Comparison of ENCODE assay signal across 14 cellular contexts in genomic region chr10:80488539-80489066, GRCh38. TPM values are rescaled to one million over a fixed set of nuclear protein-coding genes. Genes with fewer than 3 reads are reported as not detected.
A peak's percentile ranks its signal among the peaks of the same experiment; 100 is the strongest.
DNase-seq lines count a peak whose midpoint lies in the region; ATAC-seq, FAIRE-seq and TF ChIP-seq lines count a peak whose summit lies in the region.
"Had no signal": no experiment of that assay in that cellular context is flagged by ENCODE, and none has a peak within 500 bp of the region (broad histone marks: within the 10 kb centered on the region; RNA-seq: fewer than 3 reads in every experiment).

No MANE protein-coding gene starts in this region.

- peaks cover 94% of the 10 kb centered on the region for H3K4me1 Mint-ChIP-seq in activated naive CD8-positive, alpha-beta T cell treated with anti-CD3 and anti-CD28 coated beads for 36 hours

- H3K9me3 ChIP-seq in A549 (no peaks in the 10 kb centered on the region), lower lobe of right lung (no peaks in the 10 kb centered on the region), small intestine (ENCODE audit: control insufficient read depth, low read depth) (no peaks in the 10 kb centered on the region)
- H3K9me3 ChIP-seq: colonic mucosa had no signal

- TF ChIP-seq EP300 in A549 (IDR thresholded peaks at IDR 0.05) = no peak

- DNase-seq in A549 (ENCODE audit: low read depth in 1 of 2, low spot score in 1 of 2) (no peak), EH (ENCODE audit: low read depth) (peak; percentile 21), lower lobe of right lung (no peak), NCI-H526 treated with DMSO at 0.1 percent for 48 hours (lab: John Stamatoyannopoulos, UW) (no peak), activated gamma-delta T cell (lab: John Stamatoyannopoulos, UW) (no peak), small intestine (no peak), NOMO-1 treated with dmso at 0.1 percent for 144 hours (lab: John Stamatoyannopoulos, UW; ENCODE audit: unreplicated experiment) (no peak)
- no peak for DNase-seq in activated naive CD8-positive, alpha-beta T cell treated with anti-CD3 and anti-CD28 coated beads for 36 hours
- DNase-seq: colonic mucosa; foreskin melanocyte; NCI-H1105; stimulated activated CD4-positive, alpha-beta T cell treated with anti-CD3 and anti-CD28 coated beads, Interleukin-12 subunit alpha, Interleukin-12 subunit beta, amount 100 ng/mL, for 4 hours had no signal

- WGBS in A549 (ENCODE audit: missing lambda C conversion rate) = 78% methylated on average over 6 of the region's 6 CpGs
- 77 to 85% (median 81%) methylated on average over 6 of the region's 6 CpGs for WGBS in small intestine, 3 donors

- H3K4me1 ChIP-seq in A549 (peaks cover 99% of the 10 kb centered on the region), lower lobe of right lung (peaks cover 100% of the 10 kb centered on the region), small intestine (ENCODE audit: control insufficient read depth in 2 of 2, insufficient read depth in 1 of 2, low read depth in 1 of 2, low read length in 1 of 2) (peaks cover 8 to 15% of the 10 kb centered on the region in 2 donors)

- no peak for ATAC-seq in A549
- no peak for ATAC-seq in lower lobe of right lung

- CTCF ChIA-PET in A549 (lab: Yijun Ruan, JAX) = interaction anchor here (1.0 to 1.7 kb wide), 8 partner anchors 9 to 48 kb away, joined by 3 to 7 read pairs (median 4); no protein-coding TSS in a partner anchor

- no peak for TF ChIP-seq POLR2A in A549 (IDR thresholded peaks at IDR 0.05; ENCODE audit: low read length)

- H3K36me3 ChIP-seq in lower lobe of right lung (peaks cover 37% of the 10 kb centered on the region), small intestine (ENCODE audit: control insufficient read depth in 2 of 2, insufficient read depth in 2 of 2, low read length in 2 of 2) (peaks cover 4 to 14% of the 10 kb centered on the region in 2 donors)
- H3K36me3 ChIP-seq: colonic mucosa had no signal

- intact Hi-C loops in lower lobe of right lung (cut with DNase I) = no loop called here

- peaks cover 58% of the 10 kb centered on the region for H3K36me3 Mint-ChIP-seq in activated naive CD8-positive, alpha-beta T cell treated with anti-CD3 and anti-CD28 coated beads for 36 hours

- H3K27me3 Mint-ChIP-seq in activated naive CD8-positive, alpha-beta T cell treated with anti-CD3 and anti-CD28 coated beads for 36 hours = no peaks in the 10 kb centered on the region

- TF ChIP-seq RAD21 in A549 (conservative IDR thresholded peaks at IDR 0.05 in 1 of 2, IDR thresholded peaks at IDR 0.05 in 1 of 2) = no peak

- H3K9me3 Mint-ChIP-seq in activated naive CD8-positive, alpha-beta T cell treated with anti-CD3 and anti-CD28 coated beads for 36 hours = no peaks in the 10 kb centered on the region
- H3K9me3 Mint-ChIP-seq: nephron had no signal

- H3K27me3 ChIP-seq in lower lobe of right lung (ENCODE audit: low read depth) (no peaks in the 10 kb centered on the region), small intestine (ENCODE audit: control insufficient read depth in 2 of 2, insufficient read depth in 2 of 2, low read length in 2 of 2) (no peaks in the 10 kb centered on the region)
- H3K27me3 ChIP-seq: colonic mucosa had no signal

- TF ChIP-seq CTCF in A549 (IDR thresholded peaks at IDR 0.05) (no peak), lower lobe of right lung (IDR thresholded peaks at IDR 0.05) (no peak)

- POLR2A ChIA-PET in A549 (lab: Yijun Ruan, JAX) = no interaction called here

- H3K4me3 Mint-ChIP-seq in activated naive CD8-positive, alpha-beta T cell treated with anti-CD3 and anti-CD28 coated beads for 36 hours = peak overlapping the region; percentile 29
- H3K4me3 Mint-ChIP-seq: nephron had no signal

- peak overlapping the region; percentile 16; the same call in 1 of the 3 replicates for H3K4me2 ChIP-seq in A549

- H3K4me3 ChIP-seq in A549 (no peak overlapping the region), lower lobe of right lung (no peak overlapping the region), small intestine (ENCODE audit: low read depth in 1 of 2, low read length in 2 of 2) (no peak overlapping the region)
- H3K4me3 ChIP-seq: colonic mucosa had no signal

- H3K27ac Mint-ChIP-seq in activated naive CD8-positive, alpha-beta T cell treated with anti-CD3 and anti-CD28 coated beads for 36 hours = peak overlapping the region; percentile 96
- H3K27ac Mint-ChIP-seq: nephron had no signal

- H3K27ac ChIP-seq in A549 = peak overlapping the region; percentile 35 to 90
- H3K27ac ChIP-seq in lower lobe of right lung = peak overlapping the region; percentile 76
- no peak overlapping the region for H3K27ac ChIP-seq in small intestine (ENCODE audit: low read depth in 1 of 2, low read length in 1 of 2)

- FAIRE-seq in A549 (lab: Jason Lieb, UNC) = no peak
- no peak for FAIRE-seq in small intestine (lab: Jason Lieb, UNC)
- FAIRE-seq: keratinocyte had no signal

TF ChIP-seq in A549, 52 proteins besides CTCF, POLR2A, EP300 and RAD21:
- TF ChIP-seq REST (IDR thresholded peaks at IDR 0.05) (no peak), JUN (IDR thresholded peaks at IDR 0.05) (no peak), CBX8 (IDR thresholded peaks at IDR 0.05) (no peak), HOXB13 (CRISPR knock-in tag; IDR thresholded peaks at IDR 0.05; ENCODE audit: low read depth) (no peak), RNF2 (IDR thresholded peaks at IDR 0.05; ENCODE audit: borderline replicate concordance, low read depth) (no peak), TP53 (CRISPR knock-in tag; IDR thresholded peaks at IDR 0.05) (no peak), E2F6 (IDR thresholded peaks at IDR 0.05; ENCODE audit: borderline replicate concordance, low read depth) (no peak)
TF ChIP-seq in A549: peak in this region for 0.

RNA-seq across cellular contexts. Expression of gene TSPAN14, which starts 34.5 kb away (rescaled TPM):
- polyA plus RNA-seq in A549 (2011; rRNA removed) (87.0 and 97.1 TPM in 2 replicates), A549 (2017; fragmentation: RNase III; extraction: RNeasy Plus Mini Kit Qiagen cat#74134 plus additional on column Dnase treatment) (101 to 124 TPM (median 121 TPM) in 3 replicates), small intestine (10 to 100 TPM in 1 of 3 donors, 1 to 10 TPM in 2; 7.4 to 56.5 (median 8.4) TPM)
- 119 and 152 TPM in 2 replicates for polyA plus RNA-seq in A549 (2012; cell fraction: cytosol; rRNA removed)
- 147 and 164 TPM in 2 replicates for polyA plus RNA-seq in A549 (2012; cell fraction: nucleus; rRNA removed)
- 68.4 and 91.9 TPM in 2 replicates for polyA minus RNA-seq in A549 (2011; rRNA and poly(A)+ RNA removed)
- total RNA-seq in activated naive CD8-positive, alpha-beta T cell treated with anti-CD3 and anti-CD28 coated beads for 36 hours = 10 to 100 TPM; 39.6 to 40.4 TPM
- 169 TPM for total RNA-seq in lower lobe of right lung

RNA-seq across cellular contexts. Expression of gene SH2D4B, which starts 49.1 kb away (rescaled TPM):
- polyA plus RNA-seq in A549 (2011; rRNA removed) = 0.01 and 0.04 TPM in 2 replicates
- polyA plus RNA-seq in A549 (2012; cell fraction: cytosol; rRNA removed) = 0.01 TPM in 1 of 2 replicates, not detected in the other
- 0.02 and 0.04 TPM in 2 replicates for polyA plus RNA-seq in A549 (2012; cell fraction: nucleus; rRNA removed)
- polyA plus RNA-seq in A549 (2017; fragmentation: RNase III; extraction: RNeasy Plus Mini Kit Qiagen cat#74134 plus additional on column Dnase treatment) = 0.03 to 0.12 TPM (median 0.03 TPM) in 3 replicates
- 0.10 and 0.25 TPM in 2 replicates for polyA minus RNA-seq in A549 (2011; rRNA and poly(A)+ RNA removed)
- under 1 TPM; 0.08 to 0.18 TPM for total RNA-seq in activated naive CD8-positive, alpha-beta T cell treated with anti-CD3 and anti-CD28 coated beads for 36 hours
- total RNA-seq in lower lobe of right lung = 1.4 TPM
- polyA plus RNA-seq in small intestine = under 1 TPM in 1 of 3 donors, not detected in 2; 0.09 TPM
- total RNA-seq: colonic mucosa had no signal

Comparison
In these comparisons a context has a peak if more than half of its experiments do, and no peak if none do; other contexts are left out.
1. H3K27ac ChIP-seq: peak in A549 (2 of 2) and lower lobe of right lung (single experiment); none in small intestine (0 of 2).